1 cellular context compared by ENCODE assay signal in the genomic region with DNA sequence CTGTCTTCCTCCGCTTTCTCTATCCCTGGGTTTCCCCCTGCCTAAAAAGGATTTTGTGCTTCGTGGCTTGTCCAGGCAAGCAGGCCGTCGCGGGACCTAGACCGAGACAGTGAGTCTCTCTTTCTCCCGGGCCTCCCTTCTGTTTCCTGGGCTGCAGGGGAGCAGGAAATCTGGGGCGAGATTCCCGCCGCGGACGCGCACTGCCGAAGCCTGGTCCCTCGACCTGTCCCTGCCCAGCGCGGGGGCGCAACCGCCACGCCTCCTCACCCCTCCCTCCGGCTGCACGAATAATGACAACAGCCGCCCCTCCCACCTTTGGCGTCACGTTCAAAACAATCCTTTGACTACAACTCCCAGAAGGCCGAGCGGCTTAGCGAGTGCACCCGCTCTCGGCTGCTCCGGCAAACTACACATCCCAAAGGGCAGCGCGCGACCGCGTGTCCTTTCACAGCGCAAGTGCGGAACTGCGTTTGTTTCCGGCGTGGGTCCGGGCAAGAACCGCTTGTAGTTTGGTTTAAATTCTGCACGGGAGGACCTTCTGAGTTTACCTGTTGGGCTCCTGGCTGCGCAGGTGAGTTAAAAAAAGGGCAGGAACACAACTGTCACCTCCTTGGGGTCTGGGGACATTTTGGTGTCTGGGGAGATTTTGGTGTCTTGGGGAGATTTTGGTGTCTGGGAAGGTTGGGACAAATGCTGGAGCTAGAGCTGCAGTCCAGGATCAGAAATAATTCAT.
TF ChIP-seq lines count a peak whose summit lies in the region.

A gene (plus strand): TSS at position 473 of the 733 bp plus-strand sequence. CDS start 1,715 bp downstream, outside the sequence.

TF ChIP-seq in K562, 482 proteins besides CTCF, POLR2A, EP300 and RAD21 (continued from another document and continues in another):
- TF ChIP-seq, protein P1, sequence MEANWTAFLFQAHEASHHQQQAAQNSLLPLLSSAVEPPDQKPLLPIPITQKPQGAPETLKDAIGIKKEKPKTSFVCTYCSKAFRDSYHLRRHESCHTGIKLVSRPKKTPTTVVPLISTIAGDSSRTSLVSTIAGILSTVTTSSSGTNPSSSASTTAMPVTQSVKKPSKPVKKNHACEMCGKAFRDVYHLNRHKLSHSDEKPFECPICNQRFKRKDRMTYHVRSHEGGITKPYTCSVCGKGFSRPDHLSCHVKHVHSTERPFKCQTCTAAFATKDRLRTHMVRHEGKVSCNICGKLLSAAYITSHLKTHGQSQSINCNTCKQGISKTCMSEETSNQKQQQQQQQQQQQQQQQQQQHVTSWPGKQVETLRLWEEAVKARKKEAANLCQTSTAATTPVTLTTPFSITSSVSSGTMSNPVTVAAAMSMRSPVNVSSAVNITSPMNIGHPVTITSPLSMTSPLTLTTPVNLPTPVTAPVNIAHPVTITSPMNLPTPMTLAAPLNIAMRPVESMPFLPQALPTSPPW (CRISPR knock-in tag; IDR thresholded peaks at IDR 0.05) = peak; percentile 95
- TF ChIP-seq SMARCB1 (IDR thresholded peaks at IDR 0.05; ENCODE audit: insufficient read length, low read depth) (no peak), SETDB1 (IDR thresholded peaks at IDR 0.05; ENCODE audit: low read length) (no peak), NR4A1 (CRISPR knock-in tag; IDR thresholded peaks at IDR 0.05) (no peak), NR4A1 (tag; IDR thresholded peaks at IDR 0.05) (no peak), MAZ (CRISPR knock-in tag; conservative IDR thresholded peaks at IDR 0.05 in 1 of 2, IDR thresholded peaks at IDR 0.05 in 1 of 2) (peak; percentile 93 to 96), TAF9B (IDR thresholded peaks at IDR 0.05; ENCODE audit: partially characterized antibody) (no peak), ZNF586 (CRISPR knock-in tag; conservative IDR thresholded peaks at IDR 0.05) (0 out of 2 replicates have a peak, but pooled peaks have one; percentile 40), ZNF140 (CRISPR knock-in tag; IDR thresholded peaks at IDR 0.05) (no peak), FOXM1 (IDR thresholded peaks at IDR 0.05; ENCODE audit: low read depth) (no peak), FOXM1 (CRISPR knock-in tag; IDR thresholded peaks at IDR 0.05; ENCODE audit: low read depth) (no peak), MIER1 (IDR thresholded peaks at IDR 0.05; ENCODE audit: low read depth) (no peak), SRSF7 (optimal IDR thresholded peaks at IDR 0.05; ENCODE audit: low read depth, low read length) (no peak), EWSR1 (IDR thresholded peaks at IDR 0.05; ENCODE audit: borderline replicate concordance, low read depth, partially characterized antibody) (no peak), BRD9 (IDR thresholded peaks at IDR 0.05; ENCODE audit: low read depth, partially characterized antibody) (no peak), NFXL1 (CRISPR knock-in tag; IDR thresholded peaks at IDR 0.05) (no peak), ZNF217 (CRISPR knock-in tag; IDR thresholded peaks at IDR 0.05) (no peak), GABPA (tag; conservative IDR thresholded peaks at IDR 0.05; ENCODE audit: low read depth) (peak; percentile 92), ARNT (IDR thresholded peaks at IDR 0.05) (no peak), CHD2 (IDR thresholded peaks at IDR 0.05; ENCODE audit: low read depth, low read length) (peak; percentile 97), NRF1 (conservative IDR thresholded peaks at IDR 0.05 in 1 of 2, IDR thresholded peaks at IDR 0.05 in 1 of 2) (peak; percentile 93 to 94), SIX5 (IDR thresholded peaks at IDR 0.05; ENCODE audit: borderline replicate concordance in 1 of 2, insufficient read depth in 1 of 2, low read depth in 1 of 2, low read length in 2 of 2) (peak; percentile 93), NCOA4 (IDR thresholded peaks at IDR 0.05; ENCODE audit: partially characterized antibody) (no peak), OTX1 (CRISPR knock-in tag; IDR thresholded peaks at IDR 0.05) (0 out of 2 replicates have a peak, but pooled peaks have one; percentile 29), ZNF668 (CRISPR knock-in tag; IDR thresholded peaks at IDR 0.05) (no peak), CEBPB (tag; IDR thresholded peaks at IDR 0.05) (no peak), ZBTB7A (IDR thresholded peaks at IDR 0.05; ENCODE audit: borderline replicate concordance, control insufficient read depth, low read depth, low read length) (peak; percentile 57; the same call in 1 of the 2 replicates), PHF8 (IDR thresholded peaks at IDR 0.05; ENCODE audit: borderline replicate concordance, low read length) (peak; percentile 86; the same call in 1 of the 2 replicates), PURB (CRISPR knock-in tag; IDR thresholded peaks at IDR 0.05; ENCODE audit: low read depth) (no peak), MTA1 (IDR thresholded peaks at IDR 0.05; ENCODE audit: borderline replicate concordance) (no peak), CBFA2T2 (conservative IDR thresholded peaks at IDR 0.05) (no peak), DNMT1 (IDR thresholded peaks at IDR 0.05) (no peak), TAF7 (tag; IDR thresholded peaks at IDR 0.05) (no peak), CBFB (CRISPR knock-in tag; IDR thresholded peaks at IDR 0.05) (no peak), ZNF583 (CRISPR knock-in tag; IDR thresholded peaks at IDR 0.05) (peak; percentile 53; the same call in 1 of the 2 replicates), JUNB (CRISPR knock-in tag; conservative IDR thresholded peaks at IDR 0.05) (no peak), SAFB2 (IDR thresholded peaks at IDR 0.05; ENCODE audit: borderline replicate concordance, low read depth, low read length, severe bottlenecking) (no peak)
- TF ChIP-seq, protein P2, sequence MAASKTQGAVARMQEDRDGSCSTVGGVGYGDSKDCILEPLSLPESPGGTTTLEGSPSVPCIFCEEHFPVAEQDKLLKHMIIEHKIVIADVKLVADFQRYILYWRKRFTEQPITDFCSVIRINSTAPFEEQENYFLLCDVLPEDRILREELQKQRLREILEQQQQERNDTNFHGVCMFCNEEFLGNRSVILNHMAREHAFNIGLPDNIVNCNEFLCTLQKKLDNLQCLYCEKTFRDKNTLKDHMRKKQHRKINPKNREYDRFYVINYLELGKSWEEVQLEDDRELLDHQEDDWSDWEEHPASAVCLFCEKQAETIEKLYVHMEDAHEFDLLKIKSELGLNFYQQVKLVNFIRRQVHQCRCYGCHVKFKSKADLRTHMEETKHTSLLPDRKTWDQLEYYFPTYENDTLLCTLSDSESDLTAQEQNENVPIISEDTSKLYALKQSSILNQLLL (CRISPR knock-in tag; IDR thresholded peaks at IDR 0.05; ENCODE audit: borderline replicate concordance) = no peak
- TF ChIP-seq, protein P3, sequence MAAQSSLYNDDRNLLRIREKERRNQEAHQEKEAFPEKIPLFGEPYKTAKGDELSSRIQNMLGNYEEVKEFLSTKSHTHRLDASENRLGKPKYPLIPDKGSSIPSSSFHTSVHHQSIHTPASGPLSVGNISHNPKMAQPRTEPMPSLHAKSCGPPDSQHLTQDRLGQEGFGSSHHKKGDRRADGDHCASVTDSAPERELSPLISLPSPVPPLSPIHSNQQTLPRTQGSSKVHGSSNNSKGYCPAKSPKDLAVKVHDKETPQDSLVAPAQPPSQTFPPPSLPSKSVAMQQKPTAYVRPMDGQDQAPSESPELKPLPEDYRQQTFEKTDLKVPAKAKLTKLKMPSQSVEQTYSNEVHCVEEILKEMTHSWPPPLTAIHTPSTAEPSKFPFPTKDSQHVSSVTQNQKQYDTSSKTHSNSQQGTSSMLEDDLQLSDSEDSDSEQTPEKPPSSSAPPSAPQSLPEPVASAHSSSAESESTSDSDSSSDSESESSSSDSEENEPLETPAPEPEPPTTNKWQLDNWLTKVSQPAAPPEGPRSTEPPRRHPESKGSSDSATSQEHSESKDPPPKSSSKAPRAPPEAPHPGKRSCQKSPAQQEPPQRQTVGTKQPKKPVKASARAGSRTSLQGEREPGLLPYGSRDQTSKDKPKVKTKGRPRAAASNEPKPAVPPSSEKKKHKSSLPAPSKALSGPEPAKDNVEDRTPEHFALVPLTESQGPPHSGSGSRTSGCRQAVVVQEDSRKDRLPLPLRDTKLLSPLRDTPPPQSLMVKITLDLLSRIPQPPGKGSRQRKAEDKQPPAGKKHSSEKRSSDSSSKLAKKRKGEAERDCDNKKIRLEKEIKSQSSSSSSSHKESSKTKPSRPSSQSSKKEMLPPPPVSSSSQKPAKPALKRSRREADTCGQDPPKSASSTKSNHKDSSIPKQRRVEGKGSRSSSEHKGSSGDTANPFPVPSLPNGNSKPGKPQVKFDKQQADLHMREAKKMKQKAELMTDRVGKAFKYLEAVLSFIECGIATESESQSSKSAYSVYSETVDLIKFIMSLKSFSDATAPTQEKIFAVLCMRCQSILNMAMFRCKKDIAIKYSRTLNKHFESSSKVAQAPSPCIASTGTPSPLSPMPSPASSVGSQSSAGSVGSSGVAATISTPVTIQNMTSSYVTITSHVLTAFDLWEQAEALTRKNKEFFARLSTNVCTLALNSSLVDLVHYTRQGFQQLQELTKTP (IDR thresholded peaks at IDR 0.05; ENCODE audit: low read depth in 1 of 2, partially characterized antibody in 2 of 2) = peak in 1 of 2 experiments; percentile 95
- TF ChIP-seq, protein P4, sequence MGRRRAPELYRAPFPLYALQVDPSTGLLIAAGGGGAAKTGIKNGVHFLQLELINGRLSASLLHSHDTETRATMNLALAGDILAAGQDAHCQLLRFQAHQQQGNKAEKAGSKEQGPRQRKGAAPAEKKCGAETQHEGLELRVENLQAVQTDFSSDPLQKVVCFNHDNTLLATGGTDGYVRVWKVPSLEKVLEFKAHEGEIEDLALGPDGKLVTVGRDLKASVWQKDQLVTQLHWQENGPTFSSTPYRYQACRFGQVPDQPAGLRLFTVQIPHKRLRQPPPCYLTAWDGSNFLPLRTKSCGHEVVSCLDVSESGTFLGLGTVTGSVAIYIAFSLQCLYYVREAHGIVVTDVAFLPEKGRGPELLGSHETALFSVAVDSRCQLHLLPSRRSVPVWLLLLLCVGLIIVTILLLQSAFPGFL (CRISPR knock-in tag; IDR thresholded peaks at IDR 0.05) = no peak
- TF ChIP-seq, protein P5, sequence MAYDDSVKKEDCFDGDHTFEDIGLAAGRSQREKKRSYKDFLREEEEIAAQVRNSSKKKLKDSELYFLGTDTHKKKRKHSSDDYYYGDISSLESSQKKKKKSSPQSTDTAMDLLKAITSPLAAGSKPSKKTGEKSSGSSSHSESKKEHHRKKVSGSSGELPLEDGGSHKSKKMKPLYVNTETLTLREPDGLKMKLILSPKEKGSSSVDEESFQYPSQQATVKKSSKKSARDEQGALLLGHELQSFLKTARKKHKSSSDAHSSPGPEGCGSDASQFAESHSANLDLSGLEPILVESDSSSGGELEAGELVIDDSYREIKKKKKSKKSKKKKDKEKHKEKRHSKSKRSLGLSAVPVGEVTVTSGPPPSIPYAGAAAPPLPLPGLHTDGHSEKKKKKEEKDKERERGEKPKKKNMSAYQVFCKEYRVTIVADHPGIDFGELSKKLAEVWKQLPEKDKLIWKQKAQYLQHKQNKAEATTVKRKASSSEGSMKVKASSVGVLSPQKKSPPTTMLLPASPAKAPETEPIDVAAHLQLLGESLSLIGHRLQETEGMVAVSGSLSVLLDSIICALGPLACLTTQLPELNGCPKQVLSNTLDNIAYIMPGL (CRISPR knock-in tag; IDR thresholded peaks at IDR 0.05) = no peak
- TF ChIP-seq, protein P6, sequence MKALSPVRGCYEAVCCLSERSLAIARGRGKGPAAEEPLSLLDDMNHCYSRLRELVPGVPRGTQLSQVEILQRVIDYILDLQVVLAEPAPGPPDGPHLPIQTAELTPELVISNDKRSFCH (CRISPR knock-in tag; IDR thresholded peaks at IDR 0.05) = no peak
- TF ChIP-seq, protein P6 (tag; IDR thresholded peaks at IDR 0.05) = peak; percentile 68
- TF ChIP-seq, protein P7, sequence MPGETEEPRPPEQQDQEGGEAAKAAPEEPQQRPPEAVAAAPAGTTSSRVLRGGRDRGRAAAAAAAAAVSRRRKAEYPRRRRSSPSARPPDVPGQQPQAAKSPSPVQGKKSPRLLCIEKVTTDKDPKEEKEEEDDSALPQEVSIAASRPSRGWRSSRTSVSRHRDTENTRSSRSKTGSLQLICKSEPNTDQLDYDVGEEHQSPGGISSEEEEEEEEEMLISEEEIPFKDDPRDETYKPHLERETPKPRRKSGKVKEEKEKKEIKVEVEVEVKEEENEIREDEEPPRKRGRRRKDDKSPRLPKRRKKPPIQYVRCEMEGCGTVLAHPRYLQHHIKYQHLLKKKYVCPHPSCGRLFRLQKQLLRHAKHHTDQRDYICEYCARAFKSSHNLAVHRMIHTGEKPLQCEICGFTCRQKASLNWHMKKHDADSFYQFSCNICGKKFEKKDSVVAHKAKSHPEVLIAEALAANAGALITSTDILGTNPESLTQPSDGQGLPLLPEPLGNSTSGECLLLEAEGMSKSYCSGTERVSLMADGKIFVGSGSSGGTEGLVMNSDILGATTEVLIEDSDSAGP (CRISPR knock-in tag; IDR thresholded peaks at IDR 0.05) = no peak
- TF ChIP-seq, protein P8, sequence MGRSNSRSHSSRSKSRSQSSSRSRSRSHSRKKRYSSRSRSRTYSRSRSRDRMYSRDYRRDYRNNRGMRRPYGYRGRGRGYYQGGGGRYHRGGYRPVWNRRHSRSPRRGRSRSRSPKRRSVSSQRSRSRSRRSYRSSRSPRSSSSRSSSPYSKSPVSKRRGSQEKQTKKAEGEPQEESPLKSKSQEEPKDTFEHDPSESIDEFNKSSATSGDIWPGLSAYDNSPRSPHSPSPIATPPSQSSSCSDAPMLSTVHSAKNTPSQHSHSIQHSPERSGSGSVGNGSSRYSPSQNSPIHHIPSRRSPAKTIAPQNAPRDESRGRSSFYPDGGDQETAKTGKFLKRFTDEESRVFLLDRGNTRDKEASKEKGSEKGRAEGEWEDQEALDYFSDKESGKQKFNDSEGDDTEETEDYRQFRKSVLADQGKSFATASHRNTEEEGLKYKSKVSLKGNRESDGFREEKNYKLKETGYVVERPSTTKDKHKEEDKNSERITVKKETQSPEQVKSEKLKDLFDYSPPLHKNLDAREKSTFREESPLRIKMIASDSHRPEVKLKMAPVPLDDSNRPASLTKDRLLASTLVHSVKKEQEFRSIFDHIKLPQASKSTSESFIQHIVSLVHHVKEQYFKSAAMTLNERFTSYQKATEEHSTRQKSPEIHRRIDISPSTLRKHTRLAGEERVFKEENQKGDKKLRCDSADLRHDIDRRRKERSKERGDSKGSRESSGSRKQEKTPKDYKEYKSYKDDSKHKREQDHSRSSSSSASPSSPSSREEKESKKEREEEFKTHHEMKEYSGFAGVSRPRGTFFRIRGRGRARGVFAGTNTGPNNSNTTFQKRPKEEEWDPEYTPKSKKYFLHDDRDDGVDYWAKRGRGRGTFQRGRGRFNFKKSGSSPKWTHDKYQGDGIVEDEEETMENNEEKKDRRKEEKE (IDR thresholded peaks at IDR 0.05; ENCODE audit: borderline replicate concordance in 1 of 2, control insufficient read depth in 1 of 2, low read depth in 2 of 2, low read length in 1 of 2) = no peak
- TF ChIP-seq, protein P9, sequence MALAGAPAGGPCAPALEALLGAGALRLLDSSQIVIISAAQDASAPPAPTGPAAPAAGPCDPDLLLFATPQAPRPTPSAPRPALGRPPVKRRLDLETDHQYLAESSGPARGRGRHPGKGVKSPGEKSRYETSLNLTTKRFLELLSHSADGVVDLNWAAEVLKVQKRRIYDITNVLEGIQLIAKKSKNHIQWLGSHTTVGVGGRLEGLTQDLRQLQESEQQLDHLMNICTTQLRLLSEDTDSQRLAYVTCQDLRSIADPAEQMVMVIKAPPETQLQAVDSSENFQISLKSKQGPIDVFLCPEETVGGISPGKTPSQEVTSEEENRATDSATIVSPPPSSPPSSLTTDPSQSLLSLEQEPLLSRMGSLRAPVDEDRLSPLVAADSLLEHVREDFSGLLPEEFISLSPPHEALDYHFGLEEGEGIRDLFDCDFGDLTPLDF (CRISPR knock-in tag; IDR thresholded peaks at IDR 0.05) = no peak; the same call in none of the 2 replicates
- TF ChIP-seq, protein P10, sequence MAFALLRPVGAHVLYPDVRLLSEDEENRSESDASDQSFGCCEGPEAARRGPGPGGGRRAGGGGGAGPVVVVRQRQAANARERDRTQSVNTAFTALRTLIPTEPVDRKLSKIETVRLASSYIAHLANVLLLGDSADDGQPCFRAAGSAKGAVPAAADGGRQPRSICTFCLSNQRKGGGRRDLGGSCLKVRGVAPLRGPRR (CRISPR knock-in tag; IDR thresholded peaks at IDR 0.05) = no peak
